Comparison of ENCODE assay signal across 1 cellular context in the genomic region with DNA sequence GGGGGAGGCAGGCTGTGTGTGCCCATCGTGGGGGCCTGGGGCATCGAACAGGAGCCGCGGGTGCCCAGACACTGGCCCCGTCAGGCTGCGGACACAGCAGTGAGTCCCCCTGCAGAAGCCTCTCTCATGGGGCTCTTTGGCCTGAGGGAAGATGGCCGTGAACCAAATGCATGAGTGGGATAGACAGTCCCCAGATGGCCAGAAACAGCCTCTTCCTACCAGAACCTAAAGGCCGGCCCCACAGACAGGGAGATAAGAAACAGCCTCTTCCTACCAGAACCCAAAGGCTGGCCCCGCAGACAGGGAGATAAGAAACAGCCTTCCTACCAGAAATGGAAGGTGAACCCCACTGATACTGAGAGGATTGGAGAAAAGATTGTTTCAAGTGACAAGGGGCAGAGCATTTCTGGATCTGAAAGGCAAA.
A peak's percentile ranks its signal among the peaks of the same experiment; 100 is the strongest.
TF ChIP-seq lines count a peak whose summit lies in the region.

No MANE protein-coding gene starts in this region.

TF ChIP-seq in SK-N-SH treated with all-trans-retinoic acid at 6 μM for 48 hours, 23 proteins besides CTCF, POLR2A, EP300 and RAD21 (continued from another document):
- TF ChIP-seq, protein P1, sequence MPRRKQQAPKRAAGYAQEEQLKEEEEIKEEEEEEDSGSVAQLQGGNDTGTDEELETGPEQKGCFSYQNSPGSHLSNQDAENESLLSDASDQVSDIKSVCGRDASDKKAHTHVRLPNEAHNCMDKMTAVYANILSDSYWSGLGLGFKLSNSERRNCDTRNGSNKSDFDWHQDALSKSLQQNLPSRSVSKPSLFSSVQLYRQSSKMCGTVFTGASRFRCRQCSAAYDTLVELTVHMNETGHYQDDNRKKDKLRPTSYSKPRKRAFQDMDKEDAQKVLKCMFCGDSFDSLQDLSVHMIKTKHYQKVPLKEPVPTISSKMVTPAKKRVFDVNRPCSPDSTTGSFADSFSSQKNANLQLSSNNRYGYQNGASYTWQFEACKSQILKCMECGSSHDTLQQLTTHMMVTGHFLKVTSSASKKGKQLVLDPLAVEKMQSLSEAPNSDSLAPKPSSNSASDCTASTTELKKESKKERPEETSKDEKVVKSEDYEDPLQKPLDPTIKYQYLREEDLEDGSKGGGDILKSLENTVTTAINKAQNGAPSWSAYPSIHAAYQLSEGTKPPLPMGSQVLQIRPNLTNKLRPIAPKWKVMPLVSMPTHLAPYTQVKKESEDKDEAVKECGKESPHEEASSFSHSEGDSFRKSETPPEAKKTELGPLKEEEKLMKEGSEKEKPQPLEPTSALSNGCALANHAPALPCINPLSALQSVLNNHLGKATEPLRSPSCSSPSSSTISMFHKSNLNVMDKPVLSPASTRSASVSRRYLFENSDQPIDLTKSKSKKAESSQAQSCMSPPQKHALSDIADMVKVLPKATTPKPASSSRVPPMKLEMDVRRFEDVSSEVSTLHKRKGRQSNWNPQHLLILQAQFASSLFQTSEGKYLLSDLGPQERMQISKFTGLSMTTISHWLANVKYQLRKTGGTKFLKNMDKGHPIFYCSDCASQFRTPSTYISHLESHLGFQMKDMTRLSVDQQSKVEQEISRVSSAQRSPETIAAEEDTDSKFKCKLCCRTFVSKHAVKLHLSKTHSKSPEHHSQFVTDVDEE (CRISPR knock-in tag; IDR thresholded peaks at IDR 0.05) = peak; percentile 81
